In the genomic region with DNA sequence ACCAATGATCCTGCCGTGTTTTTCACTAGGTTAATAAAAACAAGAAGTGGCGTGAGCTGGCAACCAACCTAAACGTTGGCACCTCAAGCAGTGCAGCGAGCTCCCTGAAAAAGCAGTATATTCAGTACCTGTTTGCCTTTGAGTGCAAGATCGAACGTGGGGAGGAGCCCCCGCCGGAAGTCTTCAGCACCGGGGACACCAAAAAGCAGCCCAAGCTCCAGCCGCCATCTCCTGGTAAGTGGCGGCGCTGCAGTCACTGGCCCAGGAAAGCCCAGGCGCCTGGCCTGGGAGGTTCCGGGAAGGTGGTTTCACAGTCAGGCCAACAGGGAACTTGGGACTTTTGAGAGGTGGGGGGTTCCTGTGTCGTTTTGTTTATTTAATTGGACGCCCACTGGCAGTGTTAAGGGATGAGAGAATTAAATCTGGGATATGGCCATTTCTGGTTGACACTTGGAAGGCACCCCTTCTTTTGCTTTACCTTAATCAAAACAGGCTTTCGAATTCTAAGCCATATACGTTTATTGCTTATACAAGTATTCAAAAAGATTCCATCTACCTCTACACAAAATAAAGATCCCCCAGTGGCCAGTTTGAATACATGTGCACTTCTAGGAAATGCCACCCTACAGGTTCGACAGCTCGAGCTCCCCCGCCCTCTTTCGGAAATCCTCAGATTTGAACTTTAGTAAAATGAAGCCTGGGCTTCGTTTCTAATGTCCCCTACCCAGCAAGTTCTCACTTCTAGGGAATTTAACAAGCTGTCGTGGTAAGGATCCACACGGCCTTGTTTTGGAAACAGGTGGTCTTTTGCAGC, we compare ENCODE assay signal across 1 cellular context.
TF ChIP-seq lines count a peak whose summit lies in the region.

No MANE protein-coding gene starts in this region.

TF ChIP-seq in K562, 482 proteins besides CTCF, POLR2A, EP300 and RAD21 (continued from another document):
- TF ChIP-seq HMGN3 (IDR thresholded peaks at IDR 0.05; ENCODE audit: borderline replicate concordance, extremely low read depth, insufficient read length, low read depth, low read length) (peak; percentile 54), ZKSCAN1 (IDR thresholded peaks at IDR 0.05; ENCODE audit: low read depth, low read length) (0 out of 2 replicates have a peak, but pooled peaks have one; percentile 40), FOSL1 (tag; conservative IDR thresholded peaks at IDR 0.05) (no peak), LEF1 (IDR thresholded peaks at IDR 0.05) (no peak), TBP (optimal IDR thresholded peaks at IDR 0.05; ENCODE audit: low read depth, low read length) (no peak), RBM17 (IDR thresholded peaks at IDR 0.05; ENCODE audit: borderline replicate concordance, low read depth, low read length) (no peak), STAT5B (CRISPR knock-in tag; IDR thresholded peaks at IDR 0.05) (no peak), ZBTB1 (CRISPR knock-in tag; IDR thresholded peaks at IDR 0.05; ENCODE audit: borderline replicate concordance, low read depth) (no peak), CTBP1 (IDR thresholded peaks at IDR 0.05; ENCODE audit: borderline replicate concordance) (no peak; the same call in 1 of the 2 replicates), SMC3 (conservative IDR thresholded peaks at IDR 0.05; ENCODE audit: insufficient read depth, low read depth, low read length) (peak; percentile 96), MAZ (CRISPR knock-in tag; conservative IDR thresholded peaks at IDR 0.05 in 1 of 2, IDR thresholded peaks at IDR 0.05 in 1 of 2) (peak in 1 of 2 experiments; percentile 84; a peak in 2 of 4 replicates), YBX1 (IDR thresholded peaks at IDR 0.05) (no peak), ESRRA (IDR thresholded peaks at IDR 0.05; ENCODE audit: borderline replicate concordance, low read depth) (no peak), STAG1 (CRISPR knock-in tag; IDR thresholded peaks at IDR 0.05; ENCODE audit: borderline replicate concordance) (peak; percentile 91; the same call in 1 of the 2 replicates), RCOR1 (IDR thresholded peaks at IDR 0.05; ENCODE audit: borderline replicate concordance in 1 of 2, low read depth in 2 of 2, low read length in 2 of 2) (peak in 1 of 2 experiments; percentile 53; a peak in 1 of 4 replicates), NFE2 (IDR thresholded peaks at IDR 0.05; ENCODE audit: low read depth) (no peak), HNRNPK (IDR thresholded peaks at IDR 0.05; ENCODE audit: low read depth, low read length, poor library complexity, severe bottlenecking) (no peak), XRCC5 (IDR thresholded peaks at IDR 0.05; ENCODE audit: low read depth, low read length) (0 out of 2 replicates have a peak, but pooled peaks have one; percentile 34), TRIM28 (IDR thresholded peaks at IDR 0.05) (no peak), ZBTB7A (IDR thresholded peaks at IDR 0.05; ENCODE audit: borderline replicate concordance, control insufficient read depth, low read depth, low read length) (peak; percentile 43; the same call in 1 of the 2 replicates), HCFC1 (IDR thresholded peaks at IDR 0.05; ENCODE audit: low read depth, low read length) (0 out of 2 replicates have a peak, but pooled peaks have one; percentile 18), ZFP36 (IDR thresholded peaks at IDR 0.05; ENCODE audit: low read depth, low read length, partially characterized antibody) (peak; percentile 17), NONO (IDR thresholded peaks at IDR 0.05; ENCODE audit: low read depth in 2 of 2, low read length in 1 of 2) (no peak), ELF1 (tag; IDR thresholded peaks at IDR 0.05) (peak; percentile 47), GABPB1 (CRISPR knock-in tag; IDR thresholded peaks at IDR 0.05) (peak; percentile 81), GABPB2 (CRISPR knock-in tag; conservative IDR thresholded peaks at IDR 0.05) (no peak), GABPA (tag; conservative IDR thresholded peaks at IDR 0.05; ENCODE audit: low read depth) (peak; percentile 60), SMAD3 (CRISPR knock-in tag; conservative IDR thresholded peaks at IDR 0.05) (no peak), YY1 (IDR thresholded peaks at IDR 0.05; ENCODE audit: borderline replicate concordance in 1 of 3, control insufficient read depth in 1 of 3, extremely low read depth in 1 of 3, insufficient read depth in 3 of 3, insufficient read length in 1 of 3, insufficient replicate concordance in 2 of 3, low read depth in 1 of 3, low read length in 2 of 3) (peak in 1 of 3 experiments; percentile 15), TEAD1 (CRISPR knock-in tag; IDR thresholded peaks at IDR 0.05) (0 out of 4 replicates have a peak, but pooled peaks of 1 of the 2 experiments have one; percentile 7), MCM7 (IDR thresholded peaks at IDR 0.05) (no peak), ILK (tag; IDR thresholded peaks at IDR 0.05; ENCODE audit: borderline replicate concordance, low read depth) (no peak), JUND (IDR thresholded peaks at IDR 0.05; ENCODE audit: borderline replicate concordance, low read depth, low read length) (peak; percentile 44; the same call in 1 of the 2 replicates), JUND (tag; IDR thresholded peaks at IDR 0.05; ENCODE audit: borderline replicate concordance, low read depth, low read length) (no peak; the same call in 2 of the 3 replicates), EP400 (IDR thresholded peaks at IDR 0.05) (no peak), ETV1 (tag; conservative IDR thresholded peaks at IDR 0.05; ENCODE audit: low read depth) (peak; percentile 63), ZNF143 (CRISPR knock-in tag; IDR thresholded peaks at IDR 0.05) (no peak), NEUROD1 (IDR thresholded peaks at IDR 0.05; ENCODE audit: borderline replicate concordance, low read depth, low read length, partially characterized antibody) (peak; percentile 43), CBX3 (IDR thresholded peaks at IDR 0.05; ENCODE audit: borderline replicate concordance in 1 of 2, low read length in 2 of 2) (peak in 1 of 2 experiments; percentile 29; a peak in 1 of 3 replicates), CC2D1A (IDR thresholded peaks at IDR 0.05) (peak; percentile 76; the same call in 1 of the 2 replicates), ZNF263 (CRISPR knock-in tag; IDR thresholded peaks at IDR 0.05; ENCODE audit: borderline replicate concordance) (peak; percentile 68; the same call in 1 of the 2 replicates), BHLHE40 (IDR thresholded peaks at IDR 0.05; ENCODE audit: low read length) (0 out of 2 replicates have a peak, but pooled peaks have one; percentile 26), RB1 (IDR thresholded peaks at IDR 0.05; ENCODE audit: low read depth) (peak; percentile 66; the same call in 1 of the 2 replicates), ETV5 (CRISPR knock-in tag; IDR thresholded peaks at IDR 0.05; ENCODE audit: low read depth) (peak; percentile 71)
- TF ChIP-seq, protein P1, sequence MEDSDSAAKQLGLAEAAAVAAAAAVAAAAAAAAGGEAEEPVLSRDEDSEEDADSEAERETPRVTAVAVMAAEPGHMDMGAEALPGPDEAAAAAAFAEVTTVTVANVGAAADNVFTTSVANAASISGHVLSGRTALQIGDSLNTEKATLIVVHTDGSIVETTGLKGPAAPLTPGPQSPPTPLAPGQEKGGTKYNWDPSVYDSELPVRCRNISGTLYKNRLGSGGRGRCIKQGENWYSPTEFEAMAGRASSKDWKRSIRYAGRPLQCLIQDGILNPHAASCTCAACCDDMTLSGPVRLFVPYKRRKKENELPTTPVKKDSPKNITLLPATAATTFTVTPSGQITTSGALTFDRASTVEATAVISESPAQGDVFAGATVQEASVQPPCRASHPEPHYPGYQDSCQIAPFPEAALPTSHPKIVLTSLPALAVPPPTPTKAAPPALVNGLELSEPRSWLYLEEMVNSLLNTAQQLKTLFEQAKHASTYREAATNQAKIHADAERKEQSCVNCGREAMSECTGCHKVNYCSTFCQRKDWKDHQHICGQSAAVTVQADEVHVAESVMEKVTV (CRISPR knock-in tag; IDR thresholded peaks at IDR 0.05) = peak; percentile 82
- TF ChIP-seq, protein P2, sequence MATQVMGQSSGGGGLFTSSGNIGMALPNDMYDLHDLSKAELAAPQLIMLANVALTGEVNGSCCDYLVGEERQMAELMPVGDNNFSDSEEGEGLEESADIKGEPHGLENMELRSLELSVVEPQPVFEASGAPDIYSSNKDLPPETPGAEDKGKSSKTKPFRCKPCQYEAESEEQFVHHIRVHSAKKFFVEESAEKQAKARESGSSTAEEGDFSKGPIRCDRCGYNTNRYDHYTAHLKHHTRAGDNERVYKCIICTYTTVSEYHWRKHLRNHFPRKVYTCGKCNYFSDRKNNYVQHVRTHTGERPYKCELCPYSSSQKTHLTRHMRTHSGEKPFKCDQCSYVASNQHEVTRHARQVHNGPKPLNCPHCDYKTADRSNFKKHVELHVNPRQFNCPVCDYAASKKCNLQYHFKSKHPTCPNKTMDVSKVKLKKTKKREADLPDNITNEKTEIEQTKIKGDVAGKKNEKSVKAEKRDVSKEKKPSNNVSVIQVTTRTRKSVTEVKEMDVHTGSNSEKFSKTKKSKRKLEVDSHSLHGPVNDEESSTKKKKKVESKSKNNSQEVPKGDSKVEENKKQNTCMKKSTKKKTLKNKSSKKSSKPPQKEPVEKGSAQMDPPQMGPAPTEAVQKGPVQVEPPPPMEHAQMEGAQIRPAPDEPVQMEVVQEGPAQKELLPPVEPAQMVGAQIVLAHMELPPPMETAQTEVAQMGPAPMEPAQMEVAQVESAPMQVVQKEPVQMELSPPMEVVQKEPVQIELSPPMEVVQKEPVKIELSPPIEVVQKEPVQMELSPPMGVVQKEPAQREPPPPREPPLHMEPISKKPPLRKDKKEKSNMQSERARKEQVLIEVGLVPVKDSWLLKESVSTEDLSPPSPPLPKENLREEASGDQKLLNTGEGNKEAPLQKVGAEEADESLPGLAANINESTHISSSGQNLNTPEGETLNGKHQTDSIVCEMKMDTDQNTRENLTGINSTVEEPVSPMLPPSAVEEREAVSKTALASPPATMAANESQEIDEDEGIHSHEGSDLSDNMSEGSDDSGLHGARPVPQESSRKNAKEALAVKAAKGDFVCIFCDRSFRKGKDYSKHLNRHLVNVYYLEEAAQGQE (CRISPR knock-in tag; IDR thresholded peaks at IDR 0.05; ENCODE audit: low read depth) = peak; percentile 57; the same call in 1 of the 2 replicates
- TF ChIP-seq, protein P3, sequence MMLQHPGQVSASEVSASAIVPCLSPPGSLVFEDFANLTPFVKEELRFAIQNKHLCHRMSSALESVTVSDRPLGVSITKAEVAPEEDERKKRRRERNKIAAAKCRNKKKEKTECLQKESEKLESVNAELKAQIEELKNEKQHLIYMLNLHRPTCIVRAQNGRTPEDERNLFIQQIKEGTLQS (IDR thresholded peaks at IDR 0.05) = no peak
- TF ChIP-seq, protein P3 (CRISPR knock-in tag; conservative IDR thresholded peaks at IDR 0.05) = 0 out of 2 replicates have a peak, but pooled peaks have one; percentile 33
- TF ChIP-seq, protein P4, sequence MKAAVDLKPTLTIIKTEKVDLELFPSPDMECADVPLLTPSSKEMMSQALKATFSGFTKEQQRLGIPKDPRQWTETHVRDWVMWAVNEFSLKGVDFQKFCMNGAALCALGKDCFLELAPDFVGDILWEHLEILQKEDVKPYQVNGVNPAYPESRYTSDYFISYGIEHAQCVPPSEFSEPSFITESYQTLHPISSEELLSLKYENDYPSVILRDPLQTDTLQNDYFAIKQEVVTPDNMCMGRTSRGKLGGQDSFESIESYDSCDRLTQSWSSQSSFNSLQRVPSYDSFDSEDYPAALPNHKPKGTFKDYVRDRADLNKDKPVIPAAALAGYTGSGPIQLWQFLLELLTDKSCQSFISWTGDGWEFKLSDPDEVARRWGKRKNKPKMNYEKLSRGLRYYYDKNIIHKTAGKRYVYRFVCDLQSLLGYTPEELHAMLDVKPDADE (conservative IDR thresholded peaks at IDR 0.05; ENCODE audit: control insufficient read depth, low read depth, low read length) = 0 out of 2 replicates have a peak, but pooled peaks have one; percentile 3
- TF ChIP-seq, protein P5, sequence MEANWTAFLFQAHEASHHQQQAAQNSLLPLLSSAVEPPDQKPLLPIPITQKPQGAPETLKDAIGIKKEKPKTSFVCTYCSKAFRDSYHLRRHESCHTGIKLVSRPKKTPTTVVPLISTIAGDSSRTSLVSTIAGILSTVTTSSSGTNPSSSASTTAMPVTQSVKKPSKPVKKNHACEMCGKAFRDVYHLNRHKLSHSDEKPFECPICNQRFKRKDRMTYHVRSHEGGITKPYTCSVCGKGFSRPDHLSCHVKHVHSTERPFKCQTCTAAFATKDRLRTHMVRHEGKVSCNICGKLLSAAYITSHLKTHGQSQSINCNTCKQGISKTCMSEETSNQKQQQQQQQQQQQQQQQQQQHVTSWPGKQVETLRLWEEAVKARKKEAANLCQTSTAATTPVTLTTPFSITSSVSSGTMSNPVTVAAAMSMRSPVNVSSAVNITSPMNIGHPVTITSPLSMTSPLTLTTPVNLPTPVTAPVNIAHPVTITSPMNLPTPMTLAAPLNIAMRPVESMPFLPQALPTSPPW (CRISPR knock-in tag; IDR thresholded peaks at IDR 0.05) = peak; percentile 56
- TF ChIP-seq, protein P6, sequence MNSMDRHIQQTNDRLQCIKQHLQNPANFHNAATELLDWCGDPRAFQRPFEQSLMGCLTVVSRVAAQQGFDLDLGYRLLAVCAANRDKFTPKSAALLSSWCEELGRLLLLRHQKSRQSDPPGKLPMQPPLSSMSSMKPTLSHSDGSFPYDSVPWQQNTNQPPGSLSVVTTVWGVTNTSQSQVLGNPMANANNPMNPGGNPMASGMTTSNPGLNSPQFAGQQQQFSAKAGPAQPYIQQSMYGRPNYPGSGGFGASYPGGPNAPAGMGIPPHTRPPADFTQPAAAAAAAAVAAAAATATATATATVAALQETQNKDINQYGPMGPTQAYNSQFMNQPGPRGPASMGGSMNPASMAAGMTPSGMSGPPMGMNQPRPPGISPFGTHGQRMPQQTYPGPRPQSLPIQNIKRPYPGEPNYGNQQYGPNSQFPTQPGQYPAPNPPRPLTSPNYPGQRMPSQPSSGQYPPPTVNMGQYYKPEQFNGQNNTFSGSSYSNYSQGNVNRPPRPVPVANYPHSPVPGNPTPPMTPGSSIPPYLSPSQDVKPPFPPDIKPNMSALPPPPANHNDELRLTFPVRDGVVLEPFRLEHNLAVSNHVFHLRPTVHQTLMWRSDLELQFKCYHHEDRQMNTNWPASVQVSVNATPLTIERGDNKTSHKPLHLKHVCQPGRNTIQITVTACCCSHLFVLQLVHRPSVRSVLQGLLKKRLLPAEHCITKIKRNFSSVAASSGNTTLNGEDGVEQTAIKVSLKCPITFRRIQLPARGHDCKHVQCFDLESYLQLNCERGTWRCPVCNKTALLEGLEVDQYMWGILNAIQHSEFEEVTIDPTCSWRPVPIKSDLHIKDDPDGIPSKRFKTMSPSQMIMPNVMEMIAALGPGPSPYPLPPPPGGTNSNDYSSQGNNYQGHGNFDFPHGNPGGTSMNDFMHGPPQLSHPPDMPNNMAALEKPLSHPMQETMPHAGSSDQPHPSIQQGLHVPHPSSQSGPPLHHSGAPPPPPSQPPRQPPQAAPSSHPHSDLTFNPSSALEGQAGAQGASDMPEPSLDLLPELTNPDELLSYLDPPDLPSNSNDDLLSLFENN (IDR thresholded peaks at IDR 0.05; ENCODE audit: low read depth in 2 of 2, low read length in 2 of 2) = peak in 1 of 2 experiments; percentile 62; a peak in 1 of 4 replicates
